Comparison of ENCODE assay signal across 1 cellular context in the genomic region with DNA sequence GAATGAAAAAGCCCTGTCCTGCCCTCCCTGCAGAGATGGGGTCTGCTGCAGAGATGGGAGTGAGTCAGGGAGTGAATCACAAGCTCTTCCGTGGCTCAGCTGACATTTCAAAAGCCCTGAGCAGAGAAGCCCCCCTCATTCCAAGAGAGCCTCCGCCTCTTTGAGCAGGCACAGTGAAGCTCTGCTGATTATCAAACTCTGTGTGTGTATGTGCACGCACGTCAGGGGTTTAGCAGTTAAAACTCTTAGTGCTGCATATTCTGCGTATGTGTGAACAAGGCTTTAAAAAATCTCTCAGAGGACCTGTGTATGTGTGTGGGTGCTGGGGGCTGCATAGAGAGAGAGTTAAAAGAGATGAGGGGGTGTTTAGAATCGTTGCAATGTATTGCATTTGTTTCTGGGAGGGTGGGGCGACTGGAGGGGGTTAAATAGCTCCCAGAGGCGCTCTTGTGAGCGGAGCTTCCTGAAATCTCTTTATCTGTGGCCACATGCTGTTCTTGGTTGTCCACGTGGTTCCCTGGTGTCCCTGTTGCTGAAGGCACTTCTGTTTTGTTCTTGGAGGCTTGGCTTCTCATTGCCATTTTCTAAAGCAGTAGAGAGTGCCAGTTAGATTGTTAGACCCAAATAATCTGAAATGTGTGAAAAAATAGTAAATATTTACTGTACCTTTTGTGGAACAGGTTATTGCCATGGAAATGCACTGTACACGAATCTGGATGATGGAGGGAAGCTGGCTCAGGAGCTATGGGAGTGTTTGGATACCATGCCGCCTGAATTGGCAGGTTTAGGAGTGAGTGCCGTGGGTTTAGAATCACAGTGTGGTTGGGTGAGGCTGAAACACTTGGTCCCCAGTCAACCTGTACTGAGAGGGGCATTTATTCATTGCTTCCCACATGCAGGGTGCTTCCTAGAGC.
TF ChIP-seq lines count a peak whose summit lies in the region.

No MANE protein-coding gene starts in this region.

TF ChIP-seq in K562, 482 proteins besides CTCF, POLR2A, EP300 and RAD21 (continued from another document and continues in another):
- TF ChIP-seq, protein P1, sequence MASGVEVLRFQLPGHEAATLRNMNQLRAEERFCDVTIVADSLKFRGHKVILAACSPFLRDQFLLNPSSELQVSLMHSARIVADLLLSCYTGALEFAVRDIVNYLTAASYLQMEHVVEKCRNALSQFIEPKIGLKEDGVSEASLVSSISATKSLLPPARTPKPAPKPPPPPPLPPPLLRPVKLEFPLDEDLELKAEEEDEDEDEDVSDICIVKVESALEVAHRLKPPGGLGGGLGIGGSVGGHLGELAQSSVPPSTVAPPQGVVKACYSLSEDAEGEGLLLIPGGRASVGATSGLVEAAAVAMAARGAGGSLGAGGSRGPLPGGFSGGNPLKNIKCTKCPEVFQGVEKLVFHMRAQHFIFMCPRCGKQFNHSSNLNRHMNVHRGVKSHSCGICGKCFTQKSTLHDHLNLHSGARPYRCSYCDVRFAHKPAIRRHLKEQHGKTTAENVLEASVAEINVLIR (CRISPR knock-in tag; IDR thresholded peaks at IDR 0.05), result peak; percentile 30; the same call in 1 of the 2 replicates
- TF ChIP-seq SMAD2 (IDR thresholded peaks at IDR 0.05; ENCODE audit: low read depth, low read length) (no peak), ZNF140 (CRISPR knock-in tag; IDR thresholded peaks at IDR 0.05) (no peak), CBFA2T3 (IDR thresholded peaks at IDR 0.05) (peak; percentile 68), BRCA1 (IDR thresholded peaks at IDR 0.05) (no peak), BRCA1 (CRISPR knock-in tag; IDR thresholded peaks at IDR 0.05) (no peak), HIVEP1 (CRISPR knock-in tag; IDR thresholded peaks at IDR 0.05) (no peak), CBX1 (IDR thresholded peaks at IDR 0.05; ENCODE audit: low read depth) (no peak), STAT5A (IDR thresholded peaks at IDR 0.05; ENCODE audit: borderline replicate concordance, low read length) (peak; percentile 27; the same call in 1 of the 2 replicates), BDP1 (IDR thresholded peaks at IDR 0.05; ENCODE audit: insufficient read depth, insufficient read length) (no peak), U2AF1 (optimal IDR thresholded peaks at IDR 0.05; ENCODE audit: low read depth, low read length) (no peak), SMARCC2 (IDR thresholded peaks at IDR 0.05; ENCODE audit: low read depth) (peak; percentile 59; the same call in 1 of the 2 replicates), FOXA1 (IDR thresholded peaks at IDR 0.05; ENCODE audit: borderline replicate concordance) (no peak), XRCC5 (IDR thresholded peaks at IDR 0.05; ENCODE audit: low read depth, low read length) (no peak), ZBED1 (IDR thresholded peaks at IDR 0.05) (no peak), ZNF766 (CRISPR knock-in tag; conservative IDR thresholded peaks at IDR 0.05) (peak; percentile 87), RB1 (IDR thresholded peaks at IDR 0.05; ENCODE audit: low read depth) (no peak), MEF2D (tag; conservative IDR thresholded peaks at IDR 0.05; ENCODE audit: low read depth) (peak; percentile 73; the same call in 1 of the 2 replicates), POLR3A (IDR thresholded peaks at IDR 0.05; ENCODE audit: borderline replicate concordance, extremely low read depth, insufficient read depth, insufficient read length) (no peak), RBM34 (IDR thresholded peaks at IDR 0.05; ENCODE audit: borderline replicate concordance, insufficient read depth, low read length) (no peak), NFATC3 (IDR thresholded peaks at IDR 0.05) (no peak), BCOR (IDR thresholded peaks at IDR 0.05) (no peak), RBM15 (IDR thresholded peaks at IDR 0.05; ENCODE audit: insufficient read depth, low read length) (no peak), HNRNPH1 (optimal IDR thresholded peaks at IDR 0.05; ENCODE audit: low read depth, low read length) (no peak), HOXB6 (CRISPR knock-in tag; IDR thresholded peaks at IDR 0.05; ENCODE audit: borderline replicate concordance) (no peak)
- TF ChIP-seq, protein P2, sequence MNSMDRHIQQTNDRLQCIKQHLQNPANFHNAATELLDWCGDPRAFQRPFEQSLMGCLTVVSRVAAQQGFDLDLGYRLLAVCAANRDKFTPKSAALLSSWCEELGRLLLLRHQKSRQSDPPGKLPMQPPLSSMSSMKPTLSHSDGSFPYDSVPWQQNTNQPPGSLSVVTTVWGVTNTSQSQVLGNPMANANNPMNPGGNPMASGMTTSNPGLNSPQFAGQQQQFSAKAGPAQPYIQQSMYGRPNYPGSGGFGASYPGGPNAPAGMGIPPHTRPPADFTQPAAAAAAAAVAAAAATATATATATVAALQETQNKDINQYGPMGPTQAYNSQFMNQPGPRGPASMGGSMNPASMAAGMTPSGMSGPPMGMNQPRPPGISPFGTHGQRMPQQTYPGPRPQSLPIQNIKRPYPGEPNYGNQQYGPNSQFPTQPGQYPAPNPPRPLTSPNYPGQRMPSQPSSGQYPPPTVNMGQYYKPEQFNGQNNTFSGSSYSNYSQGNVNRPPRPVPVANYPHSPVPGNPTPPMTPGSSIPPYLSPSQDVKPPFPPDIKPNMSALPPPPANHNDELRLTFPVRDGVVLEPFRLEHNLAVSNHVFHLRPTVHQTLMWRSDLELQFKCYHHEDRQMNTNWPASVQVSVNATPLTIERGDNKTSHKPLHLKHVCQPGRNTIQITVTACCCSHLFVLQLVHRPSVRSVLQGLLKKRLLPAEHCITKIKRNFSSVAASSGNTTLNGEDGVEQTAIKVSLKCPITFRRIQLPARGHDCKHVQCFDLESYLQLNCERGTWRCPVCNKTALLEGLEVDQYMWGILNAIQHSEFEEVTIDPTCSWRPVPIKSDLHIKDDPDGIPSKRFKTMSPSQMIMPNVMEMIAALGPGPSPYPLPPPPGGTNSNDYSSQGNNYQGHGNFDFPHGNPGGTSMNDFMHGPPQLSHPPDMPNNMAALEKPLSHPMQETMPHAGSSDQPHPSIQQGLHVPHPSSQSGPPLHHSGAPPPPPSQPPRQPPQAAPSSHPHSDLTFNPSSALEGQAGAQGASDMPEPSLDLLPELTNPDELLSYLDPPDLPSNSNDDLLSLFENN (IDR thresholded peaks at IDR 0.05; ENCODE audit: low read depth in 2 of 2, low read length in 2 of 2), result no peak
- TF ChIP-seq, protein P3, sequence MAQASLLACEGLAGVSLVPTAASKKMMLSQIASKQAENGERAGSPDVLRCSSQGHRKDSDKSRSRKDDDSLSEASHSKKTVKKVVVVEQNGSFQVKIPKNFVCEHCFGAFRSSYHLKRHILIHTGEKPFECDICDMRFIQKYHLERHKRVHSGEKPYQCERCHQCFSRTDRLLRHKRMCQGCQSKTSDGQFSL (CRISPR knock-in tag; IDR thresholded peaks at IDR 0.05), result peak; percentile 78; the same call in 1 of the 2 replicates
- TF ChIP-seq, protein P3 (tag; IDR thresholded peaks at IDR 0.05), result peak; percentile 67 to 87
- TF ChIP-seq, protein P4, sequence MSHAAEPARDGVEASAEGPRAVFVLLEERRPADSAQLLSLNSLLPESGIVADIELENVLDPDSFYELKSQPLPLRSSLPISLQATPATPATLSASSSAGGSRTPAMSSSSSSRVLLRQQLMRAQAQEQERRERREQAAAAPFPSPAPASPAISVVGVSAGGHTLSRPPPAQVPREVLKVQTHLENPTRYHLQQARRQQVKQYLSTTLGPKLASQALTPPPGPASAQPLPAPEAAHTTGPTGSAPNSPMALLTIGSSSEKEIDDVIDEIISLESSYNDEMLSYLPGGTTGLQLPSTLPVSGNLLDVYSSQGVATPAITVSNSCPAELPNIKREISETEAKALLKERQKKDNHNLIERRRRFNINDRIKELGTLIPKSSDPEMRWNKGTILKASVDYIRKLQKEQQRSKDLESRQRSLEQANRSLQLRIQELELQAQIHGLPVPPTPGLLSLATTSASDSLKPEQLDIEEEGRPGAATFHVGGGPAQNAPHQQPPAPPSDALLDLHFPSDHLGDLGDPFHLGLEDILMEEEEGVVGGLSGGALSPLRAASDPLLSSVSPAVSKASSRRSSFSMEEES (CRISPR knock-in tag; IDR thresholded peaks at IDR 0.05), result no peak
- TF ChIP-seq, protein P5, sequence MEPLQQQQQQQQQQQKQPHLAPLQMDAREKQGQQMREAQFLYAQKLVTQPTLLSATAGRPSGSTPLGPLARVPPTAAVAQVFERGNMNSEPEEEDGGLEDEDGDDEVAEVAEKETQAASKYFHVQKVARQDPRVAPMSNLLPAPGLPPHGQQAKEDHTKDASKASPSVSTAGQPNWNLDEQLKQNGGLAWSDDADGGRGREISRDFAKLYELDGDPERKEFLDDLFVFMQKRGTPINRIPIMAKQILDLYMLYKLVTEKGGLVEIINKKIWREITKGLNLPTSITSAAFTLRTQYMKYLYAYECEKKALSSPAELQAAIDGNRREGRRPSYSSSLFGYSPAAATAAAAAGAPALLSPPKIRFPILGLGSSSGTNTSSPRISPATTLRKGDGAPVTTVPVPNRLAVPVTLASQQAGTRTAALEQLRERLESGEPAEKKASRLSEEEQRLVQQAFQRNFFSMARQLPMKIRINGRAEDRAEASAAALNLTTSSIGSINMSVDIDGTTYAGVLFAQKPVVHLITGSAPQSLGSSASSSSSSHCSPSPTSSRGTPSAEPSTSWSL (CRISPR knock-in tag; IDR thresholded peaks at IDR 0.05; ENCODE audit: borderline replicate concordance), result no peak
- TF ChIP-seq, protein P6, sequence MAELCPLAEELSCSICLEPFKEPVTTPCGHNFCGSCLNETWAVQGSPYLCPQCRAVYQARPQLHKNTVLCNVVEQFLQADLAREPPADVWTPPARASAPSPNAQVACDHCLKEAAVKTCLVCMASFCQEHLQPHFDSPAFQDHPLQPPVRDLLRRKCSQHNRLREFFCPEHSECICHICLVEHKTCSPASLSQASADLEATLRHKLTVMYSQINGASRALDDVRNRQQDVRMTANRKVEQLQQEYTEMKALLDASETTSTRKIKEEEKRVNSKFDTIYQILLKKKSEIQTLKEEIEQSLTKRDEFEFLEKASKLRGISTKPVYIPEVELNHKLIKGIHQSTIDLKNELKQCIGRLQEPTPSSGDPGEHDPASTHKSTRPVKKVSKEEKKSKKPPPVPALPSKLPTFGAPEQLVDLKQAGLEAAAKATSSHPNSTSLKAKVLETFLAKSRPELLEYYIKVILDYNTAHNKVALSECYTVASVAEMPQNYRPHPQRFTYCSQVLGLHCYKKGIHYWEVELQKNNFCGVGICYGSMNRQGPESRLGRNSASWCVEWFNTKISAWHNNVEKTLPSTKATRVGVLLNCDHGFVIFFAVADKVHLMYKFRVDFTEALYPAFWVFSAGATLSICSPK (IDR thresholded peaks at IDR 0.05; ENCODE audit: borderline replicate concordance), result no peak
- TF ChIP-seq, protein P7, sequence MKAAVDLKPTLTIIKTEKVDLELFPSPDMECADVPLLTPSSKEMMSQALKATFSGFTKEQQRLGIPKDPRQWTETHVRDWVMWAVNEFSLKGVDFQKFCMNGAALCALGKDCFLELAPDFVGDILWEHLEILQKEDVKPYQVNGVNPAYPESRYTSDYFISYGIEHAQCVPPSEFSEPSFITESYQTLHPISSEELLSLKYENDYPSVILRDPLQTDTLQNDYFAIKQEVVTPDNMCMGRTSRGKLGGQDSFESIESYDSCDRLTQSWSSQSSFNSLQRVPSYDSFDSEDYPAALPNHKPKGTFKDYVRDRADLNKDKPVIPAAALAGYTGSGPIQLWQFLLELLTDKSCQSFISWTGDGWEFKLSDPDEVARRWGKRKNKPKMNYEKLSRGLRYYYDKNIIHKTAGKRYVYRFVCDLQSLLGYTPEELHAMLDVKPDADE (conservative IDR thresholded peaks at IDR 0.05; ENCODE audit: control insufficient read depth, low read depth, low read length), result no peak
- TF ChIP-seq, protein P8, sequence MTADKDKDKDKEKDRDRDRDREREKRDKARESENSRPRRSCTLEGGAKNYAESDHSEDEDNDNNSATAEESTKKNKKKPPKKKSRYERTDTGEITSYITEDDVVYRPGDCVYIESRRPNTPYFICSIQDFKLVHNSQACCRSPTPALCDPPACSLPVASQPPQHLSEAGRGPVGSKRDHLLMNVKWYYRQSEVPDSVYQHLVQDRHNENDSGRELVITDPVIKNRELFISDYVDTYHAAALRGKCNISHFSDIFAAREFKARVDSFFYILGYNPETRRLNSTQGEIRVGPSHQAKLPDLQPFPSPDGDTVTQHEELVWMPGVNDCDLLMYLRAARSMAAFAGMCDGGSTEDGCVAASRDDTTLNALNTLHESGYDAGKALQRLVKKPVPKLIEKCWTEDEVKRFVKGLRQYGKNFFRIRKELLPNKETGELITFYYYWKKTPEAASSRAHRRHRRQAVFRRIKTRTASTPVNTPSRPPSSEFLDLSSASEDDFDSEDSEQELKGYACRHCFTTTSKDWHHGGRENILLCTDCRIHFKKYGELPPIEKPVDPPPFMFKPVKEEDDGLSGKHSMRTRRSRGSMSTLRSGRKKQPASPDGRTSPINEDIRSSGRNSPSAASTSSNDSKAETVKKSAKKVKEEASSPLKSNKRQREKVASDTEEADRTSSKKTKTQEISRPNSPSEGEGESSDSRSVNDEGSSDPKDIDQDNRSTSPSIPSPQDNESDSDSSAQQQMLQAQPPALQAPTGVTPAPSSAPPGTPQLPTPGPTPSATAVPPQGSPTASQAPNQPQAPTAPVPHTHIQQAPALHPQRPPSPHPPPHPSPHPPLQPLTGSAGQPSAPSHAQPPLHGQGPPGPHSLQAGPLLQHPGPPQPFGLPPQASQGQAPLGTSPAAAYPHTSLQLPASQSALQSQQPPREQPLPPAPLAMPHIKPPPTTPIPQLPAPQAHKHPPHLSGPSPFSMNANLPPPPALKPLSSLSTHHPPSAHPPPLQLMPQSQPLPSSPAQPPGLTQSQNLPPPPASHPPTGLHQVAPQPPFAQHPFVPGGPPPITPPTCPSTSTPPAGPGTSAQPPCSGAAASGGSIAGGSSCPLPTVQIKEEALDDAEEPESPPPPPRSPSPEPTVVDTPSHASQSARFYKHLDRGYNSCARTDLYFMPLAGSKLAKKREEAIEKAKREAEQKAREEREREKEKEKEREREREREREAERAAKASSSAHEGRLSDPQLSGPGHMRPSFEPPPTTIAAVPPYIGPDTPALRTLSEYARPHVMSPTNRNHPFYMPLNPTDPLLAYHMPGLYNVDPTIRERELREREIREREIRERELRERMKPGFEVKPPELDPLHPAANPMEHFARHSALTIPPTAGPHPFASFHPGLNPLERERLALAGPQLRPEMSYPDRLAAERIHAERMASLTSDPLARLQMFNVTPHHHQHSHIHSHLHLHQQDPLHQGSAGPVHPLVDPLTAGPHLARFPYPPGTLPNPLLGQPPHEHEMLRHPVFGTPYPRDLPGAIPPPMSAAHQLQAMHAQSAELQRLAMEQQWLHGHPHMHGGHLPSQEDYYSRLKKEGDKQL (CRISPR knock-in tag; IDR thresholded peaks at IDR 0.05; ENCODE audit: borderline replicate concordance), result no peak
- TF ChIP-seq, protein P9, sequence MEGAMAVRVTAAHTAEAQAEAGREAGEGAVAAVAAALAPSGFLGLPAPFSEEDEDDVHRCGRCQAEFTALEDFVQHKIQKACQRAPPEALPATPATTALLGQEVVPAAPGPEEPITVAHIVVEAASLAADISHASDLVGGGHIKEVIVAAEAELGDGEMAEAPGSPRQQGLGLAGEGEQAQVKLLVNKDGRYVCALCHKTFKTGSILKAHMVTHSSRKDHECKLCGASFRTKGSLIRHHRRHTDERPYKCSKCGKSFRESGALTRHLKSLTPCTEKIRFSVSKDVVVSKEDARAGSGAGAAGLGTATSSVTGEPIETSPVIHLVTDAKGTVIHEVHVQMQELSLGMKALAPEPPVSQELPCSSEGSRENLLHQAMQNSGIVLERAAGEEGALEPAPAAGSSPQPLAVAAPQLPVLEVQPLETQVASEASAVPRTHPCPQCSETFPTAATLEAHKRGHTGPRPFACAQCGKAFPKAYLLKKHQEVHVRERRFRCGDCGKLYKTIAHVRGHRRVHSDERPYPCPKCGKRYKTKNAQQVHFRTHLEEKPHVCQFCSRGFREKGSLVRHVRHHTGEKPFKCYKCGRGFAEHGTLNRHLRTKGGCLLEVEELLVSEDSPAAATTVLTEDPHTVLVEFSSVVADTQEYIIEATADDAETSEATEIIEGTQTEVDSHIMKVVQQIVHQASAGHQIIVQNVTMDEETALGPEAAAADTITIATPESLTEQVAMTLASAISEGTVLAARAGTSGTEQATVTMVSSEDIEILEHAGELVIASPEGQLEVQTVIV (CRISPR knock-in tag; IDR thresholded peaks at IDR 0.05; ENCODE audit: borderline replicate concordance), result peak; percentile 40; the same call in 1 of the 2 replicates
